1 cellular context compared by ENCODE assay signal in genomic region chr2:218401834-218402370, GRCh38.
TF ChIP-seq lines count a peak whose summit lies in the region.

No MANE protein-coding gene starts in this region.

TF ChIP-seq in GM12878, 131 proteins besides CTCF, POLR2A, EP300 and RAD21:
- TF ChIP-seq ESRRA (IDR thresholded peaks at IDR 0.05; ENCODE audit: low read length) = no peak
- no peak for TF ChIP-seq TCF7 (IDR thresholded peaks at IDR 0.05; ENCODE audit: borderline replicate concordance)
- TF ChIP-seq CHD2 (IDR thresholded peaks at IDR 0.05; ENCODE audit: borderline replicate concordance, low read depth, low read length) = no peak
- no peak for TF ChIP-seq USF2 (IDR thresholded peaks at IDR 0.05; ENCODE audit: borderline replicate concordance, low read depth, low read length)
- no peak for TF ChIP-seq IRF5 (IDR thresholded peaks at IDR 0.05; ENCODE audit: borderline replicate concordance)
- TF ChIP-seq ZNF207 (IDR thresholded peaks at IDR 0.05; ENCODE audit: borderline replicate concordance) = no peak
- TF ChIP-seq SKIL (IDR thresholded peaks at IDR 0.05; ENCODE audit: low read depth, poor library complexity, severe bottlenecking) = no peak
- no peak for TF ChIP-seq NR2F1 (conservative IDR thresholded peaks at IDR 0.05)
- no peak for TF ChIP-seq YY1 (IDR thresholded peaks at IDR 0.05; ENCODE audit: low read depth, low read length)
- no peak for TF ChIP-seq RB1 (IDR thresholded peaks at IDR 0.05; ENCODE audit: borderline replicate concordance)
- no peak for TF ChIP-seq ZNF274 (IDR thresholded peaks at IDR 0.05; ENCODE audit: insufficient read depth, insufficient read length)
- no peak for TF ChIP-seq BCL11A (IDR thresholded peaks at IDR 0.05; ENCODE audit: low read depth, low read length)
- TF ChIP-seq CREB1 (IDR thresholded peaks at IDR 0.05; ENCODE audit: low read depth) = no peak
- no peak for TF ChIP-seq SMAD5 (IDR thresholded peaks at IDR 0.05; ENCODE audit: low read depth)
